ENCODE assay signal across 16 cellular contexts in the genomic region with DNA sequence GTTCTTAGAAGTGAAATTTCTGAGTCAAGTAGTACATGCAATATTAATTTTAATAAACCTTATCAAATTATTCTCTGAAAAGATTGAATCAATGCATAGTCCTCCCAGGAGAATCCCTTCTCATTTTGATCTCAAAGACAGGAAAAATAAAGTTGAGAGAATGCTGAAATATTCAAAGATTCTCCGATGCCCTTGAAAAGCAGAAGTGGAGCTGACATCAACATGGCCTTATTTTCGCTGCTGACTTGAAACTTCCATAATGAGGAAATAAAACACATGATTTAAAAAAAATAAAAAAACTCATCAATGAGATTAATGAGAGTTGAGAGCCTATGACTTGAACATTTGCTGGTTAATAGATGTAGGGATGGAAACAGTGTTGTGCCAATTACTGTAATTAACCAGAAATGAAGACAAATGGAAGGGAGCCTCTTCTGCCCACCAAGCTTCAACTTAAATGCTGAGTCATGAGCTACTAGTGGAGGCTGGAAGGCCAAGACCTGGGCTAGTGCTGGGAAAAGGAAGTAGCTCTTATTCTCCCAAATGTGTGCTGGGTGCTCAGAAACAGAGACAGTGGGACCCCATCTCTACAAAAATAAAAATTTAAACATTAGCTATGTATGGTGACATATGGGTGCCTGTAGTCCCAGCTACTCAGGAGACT.
"Had no signal": no experiment of that assay in that cellular context is flagged by ENCODE, and none has a peak within 500 bp of the region (broad histone marks: within the 10 kb centered on the region; RNA-seq: fewer than 3 reads in every experiment).

No MANE protein-coding gene starts in this region.

- H3K9me3 ChIP-seq: adrenal gland, thyroid gland had no signal

- FAIRE-seq: astrocyte, bronchial epithelial cell, frontal cortex, kidney had no signal

- H3K4me1 ChIP-seq: thyroid gland had no signal

- ATAC-seq: activated naive CD4-positive, alpha-beta T cell treated with anti-CD3 and anti-CD28 coated beads, Interleukin-2, amount 50 U/mL, for 72 hours; left lobe of liver; natural killer cell treated with Interleukin-12 subunit alpha and Interleukin-12 subunit beta and Interleukin-15 and Interleukin-18, amount 100 ng/mL, for 72 hours had no signal

- H3K36me3 ChIP-seq: adrenal gland, thyroid gland had no signal

- H3K4me3 ChIP-seq: adrenal gland, thyroid gland had no signal

- H3K27ac Mint-ChIP-seq: activated naive CD4-positive, alpha-beta T cell treated with anti-CD3 and anti-CD28 coated beads, Interleukin-2, amount 50 U/mL, for 72 hours; mesothelial cell of epicardium; natural killer cell treated with Interleukin-12 subunit alpha and Interleukin-12 subunit beta and Interleukin-15 and Interleukin-18, amount 100 ng/mL, for 72 hours had no signal

- H3K4me3 Mint-ChIP-seq: mesothelial cell of epicardium; natural killer cell treated with Interleukin-12 subunit alpha and Interleukin-12 subunit beta and Interleukin-15 and Interleukin-18, amount 100 ng/mL, for 72 hours had no signal

- H3K36me3 Mint-ChIP-seq: activated naive CD4-positive, alpha-beta T cell treated with anti-CD3 and anti-CD28 coated beads, Interleukin-2, amount 50 U/mL, for 72 hours; mesothelial cell of epicardium; natural killer cell treated with Interleukin-12 subunit alpha and Interleukin-12 subunit beta and Interleukin-15 and Interleukin-18, amount 100 ng/mL, for 72 hours had no signal

- DNase-seq: activated CD4-positive, alpha-beta T cell treated with anti-CD3 and anti-CD28 coated beads, Interleukin-2, amount 50 U/mL, for 4 hours; activated gamma-delta T cell treated with Interleukin-2 at 50 U/mL for 16 hours; adrenal gland; effector CD4-positive, alpha-beta T cell; kidney; posterior cingulate gyrus; stimulated activated CD4-positive, alpha-beta T cell treated with anti-CD3 and anti-CD28 coated beads, Interleukin-1b, Interleukin-23, amount 100 ng/mL, for 48 hours; stimulated activated naive CD4-positive, alpha-beta T cell treated with Interleukin-2 at 50 U/mL for 16 hours; thyroid gland had no signal

- H3K27ac ChIP-seq: adrenal gland, thyroid gland had no signal

- H3K9me3 Mint-ChIP-seq: activated naive CD4-positive, alpha-beta T cell treated with anti-CD3 and anti-CD28 coated beads, Interleukin-2, amount 50 U/mL, for 72 hours; mesothelial cell of epicardium; natural killer cell treated with Interleukin-12 subunit alpha and Interleukin-12 subunit beta and Interleukin-15 and Interleukin-18, amount 100 ng/mL, for 72 hours had no signal

- H3K27me3 ChIP-seq: adrenal gland, thyroid gland had no signal
